In genomic region chr13:36347826-36348225, GRCh38 we compare ENCODE assay signal across 34 cellular contexts. TPM values are rescaled to one million over a fixed set of nuclear protein-coding genes. Genes with fewer than 3 reads are reported as not detected.
"Had no signal": no experiment of that assay in that cellular context is flagged by ENCODE, and none has a peak within 500 bp of the region (broad histone marks: within the 10 kb centered on the region; RNA-seq: fewer than 3 reads in every experiment).

No MANE protein-coding gene starts in this region.

- H3K4me3 Mint-ChIP-seq: activated CD4-positive, alpha-beta memory T cell treated with anti-CD3 and anti-CD28 coated beads for 36 hours; activated naive CD4-positive, alpha-beta T cell treated with anti-CD3 and anti-CD28 coated beads, Interleukin-2, amount 10 ng/mL, durations not matched to agents 7 days and 5 days; activated naive CD8-positive, alpha-beta T cell treated with anti-CD3 and anti-CD28 coated beads, Interleukin-2, amount 10 ng/mL, durations not matched to agents 7 days and 5 days; activated T-helper 1 cell treated with anti-CD3 and anti-CD28 coated beads, Interleukin-12 subunit alpha, Interleukin-12 subunit beta, Interleukin-2, Interleukin-4 antibody, amounts not matched to agents 30 ng/mL and 10 ng/mL and 1 ng/mL, durations not matched to agents 14 hours and 24 hours and 36 hours; stimulated activated memory B cell treated with anti-CD40 and anti-IgM and Interleukin-4, amounts not matched to agents 10 μg/mL and 1 μg/mL and 100 μg/mL, for 72 hours; stimulated activated naive CD8-positive, alpha-beta T cell treated with anti-CD3 and anti-CD28 coated beads, Interleukin-15, amount 100 ng/mL, for 72 hours had no signal

- ATAC-seq: activated CD4-positive, CD25-positive, alpha-beta regulatory T cell treated with anti-CD3 and anti-CD28 coated beads, Interleukin-2, amount 50 U/mL, for 24 hours; left colon; stimulated activated memory B cell treated with anti-CD40 and anti-IgM and Interleukin-4, amounts not matched to agents 10 μg/mL and 1 μg/mL and 100 μg/mL, for 72 hours; stimulated activated naive CD8-positive, alpha-beta T cell treated with anti-CD3 and anti-CD28 coated beads, Interleukin-15, amount 100 ng/mL, for 72 hours; upper lobe of right lung had no signal

- DNase-seq: activated CD4-positive, alpha-beta memory T cell treated with anti-CD3 and anti-CD28 coated beads for 36 hours; activated CD4-positive, alpha-beta T cell treated with anti-CD3 and anti-CD28 coated beads for 48 hours; activated CD8-positive, alpha-beta memory T cell treated with anti-CD3 and anti-CD28 coated beads, Interleukin-2, amount 50 U/mL, for 4 hours; activated gamma-delta T cell; activated naive CD4-positive, alpha-beta T cell treated with anti-CD3 and anti-CD28 coated beads, Interleukin-2, amount 10 ng/mL, durations not matched to agents 7 days and 5 days; activated naive CD8-positive, alpha-beta T cell treated with anti-CD3 and anti-CD28 coated beads, Interleukin-2, amount 10 ng/mL, durations not matched to agents 7 days and 5 days; activated T-cell treated with anti-CD3 and anti-CD28 coated beads, Interleukin-2, amount 50 U/mL, for 1 hour; cerebellar nuclear complex; colonic mucosa; head of caudate nucleus; hypothalamus; immature natural killer cell; kidney; left colon; mammary epithelial cell; naive B cell; occipital lobe; stimulated activated CD4-positive, alpha-beta T cell treated with anti-CD3 and anti-CD28 coated beads, Interleukin-1b, Interleukin-23, amount 100 ng/mL, for 48 hours; stimulated activated CD4-positive, alpha-beta T cell treated with anti-CD3 and anti-CD28 coated beads, Interleukin-4, amount 100 ng/mL, for 4 hours; stimulated activated CD8-positive, alpha-beta memory T cell treated with anti-CD3 and anti-CD28 coated beads, Interleukin-4, amount 100 ng/mL, for 48 hours; stimulated activated naive CD8-positive, alpha-beta T cell treated with anti-CD3 and anti-CD28 coated beads, Interleukin-15, amount 100 ng/mL, for 72 hours; T-helper 2 cell; upper lobe of right lung had no signal

- H3K9me3 ChIP-seq: ascending aorta, colonic mucosa, right atrium auricular region, thyroid gland, upper lobe of right lung had no signal

- H3K36me3 Mint-ChIP-seq: activated CD4-positive, alpha-beta memory T cell treated with anti-CD3 and anti-CD28 coated beads for 36 hours; activated naive CD4-positive, alpha-beta T cell treated with anti-CD3 and anti-CD28 coated beads, Interleukin-2, amount 10 ng/mL, durations not matched to agents 7 days and 5 days; activated naive CD8-positive, alpha-beta T cell treated with anti-CD3 and anti-CD28 coated beads, Interleukin-2, amount 10 ng/mL, durations not matched to agents 7 days and 5 days; brain; immature natural killer cell; mesothelial cell of epicardium; naive B cell; stimulated activated memory B cell treated with anti-CD40 and anti-IgM and Interleukin-4, amounts not matched to agents 10 μg/mL and 1 μg/mL and 100 μg/mL, for 72 hours had no signal

- H3K27me3 Mint-ChIP-seq: activated CD4-positive, alpha-beta memory T cell treated with anti-CD3 and anti-CD28 coated beads for 36 hours; naive B cell had no signal

- H3K27ac Mint-ChIP-seq: activated CD4-positive, alpha-beta memory T cell treated with anti-CD3 and anti-CD28 coated beads for 36 hours; activated naive CD4-positive, alpha-beta T cell treated with anti-CD3 and anti-CD28 coated beads, Interleukin-2, amount 10 ng/mL, durations not matched to agents 7 days and 5 days; activated naive CD8-positive, alpha-beta T cell treated with anti-CD3 and anti-CD28 coated beads, Interleukin-2, amount 10 ng/mL, durations not matched to agents 7 days and 5 days; activated T-helper 1 cell treated with anti-CD3 and anti-CD28 coated beads, Interleukin-12 subunit alpha, Interleukin-12 subunit beta, Interleukin-2, Interleukin-4 antibody, amounts not matched to agents 30 ng/mL and 10 ng/mL and 1 ng/mL, durations not matched to agents 14 hours and 24 hours and 36 hours; stimulated activated naive CD8-positive, alpha-beta T cell treated with anti-CD3 and anti-CD28 coated beads, Interleukin-15, amount 100 ng/mL, for 72 hours had no signal

- H3K4me1 ChIP-seq: colonic mucosa had no signal

- H3K27ac ChIP-seq: cardiac muscle cell, colonic mucosa, right atrium auricular region, upper lobe of right lung, VCaP had no signal

- H3K9me3 Mint-ChIP-seq: activated CD4-positive, alpha-beta memory T cell treated with anti-CD3 and anti-CD28 coated beads for 36 hours; activated naive CD4-positive, alpha-beta T cell treated with anti-CD3 and anti-CD28 coated beads, Interleukin-2, amount 10 ng/mL, durations not matched to agents 7 days and 5 days; activated naive CD8-positive, alpha-beta T cell treated with anti-CD3 and anti-CD28 coated beads, Interleukin-2, amount 10 ng/mL, durations not matched to agents 7 days and 5 days; activated T-helper 1 cell treated with anti-CD3 and anti-CD28 coated beads, Interleukin-12 subunit alpha, Interleukin-12 subunit beta, Interleukin-2, Interleukin-4 antibody, amounts not matched to agents 30 ng/mL and 10 ng/mL and 1 ng/mL, durations not matched to agents 14 hours and 24 hours and 36 hours; brain; immature natural killer cell; naive B cell; stimulated activated memory B cell treated with anti-CD40 and anti-IgM and Interleukin-4, amounts not matched to agents 10 μg/mL and 1 μg/mL and 100 μg/mL, for 72 hours; stimulated activated naive CD8-positive, alpha-beta T cell treated with anti-CD3 and anti-CD28 coated beads, Interleukin-15, amount 100 ng/mL, for 72 hours had no signal

- H3K36me3 ChIP-seq: ascending aorta, cardiac muscle cell, colonic mucosa, right atrium auricular region, thyroid gland, upper lobe of right lung had no signal

- H3K27me3 ChIP-seq: ascending aorta, cardiac muscle cell, colonic mucosa, right atrium auricular region, thyroid gland, upper lobe of right lung had no signal

- H3K4me3 ChIP-seq: cardiac muscle cell, colonic mucosa, right atrium auricular region, thyroid gland had no signal

RNA-seq across cellular contexts. Expression of gene CCDC169, which starts 50.2 kb away (rescaled TPM):
- total RNA-seq: activated naive CD8-positive, alpha-beta T cell treated with anti-CD3 and anti-CD28 coated beads, Interleukin-2, amount 10 ng/mL, durations not matched to agents 7 days and 5 days; activated T-helper 1 cell treated with anti-CD3 and anti-CD28 coated beads, Interleukin-12 subunit alpha, Interleukin-12 subunit beta, Interleukin-2, Interleukin-4 antibody, amounts not matched to agents 30 ng/mL and 10 ng/mL and 1 ng/mL, durations not matched to agents 14 hours and 24 hours and 36 hours had no signal
- polyA plus RNA-seq: immature natural killer cell, liver had no signal
